ENCODE assay signal across 10 cellular contexts in the genomic region with DNA sequence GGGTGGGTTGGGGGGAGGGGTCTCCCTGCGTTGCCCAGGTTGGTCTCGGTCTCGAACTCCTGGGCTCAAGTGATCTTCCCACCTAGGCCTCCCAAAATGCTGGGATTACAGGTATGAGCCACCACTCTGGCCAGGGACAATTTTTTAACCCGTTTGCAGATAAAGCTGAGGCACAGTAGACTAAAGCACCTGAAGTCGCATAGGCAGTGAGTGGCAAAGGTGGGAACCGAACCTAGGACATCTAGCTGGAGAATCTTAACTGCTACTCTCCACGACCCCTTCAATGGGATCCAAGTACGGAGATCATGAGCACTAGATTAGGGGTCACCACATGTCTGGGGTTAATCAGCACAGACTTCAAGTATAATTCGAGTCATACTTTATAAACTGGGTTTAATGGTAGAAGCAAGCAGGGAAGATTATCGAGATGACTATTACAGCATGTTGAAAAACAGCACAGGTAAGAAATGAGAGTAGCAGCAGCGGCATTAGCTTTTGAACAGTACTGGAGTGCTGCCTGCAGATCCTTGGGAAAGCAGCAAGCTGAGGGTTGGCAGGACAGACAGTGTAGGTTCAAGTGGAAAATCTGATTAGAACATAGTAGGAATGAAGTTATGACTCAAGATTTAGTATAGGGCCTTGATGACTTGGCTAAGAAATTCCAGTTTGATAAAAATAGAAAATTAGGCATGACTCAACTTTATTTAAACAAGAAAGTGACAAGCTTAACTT. TPM values are rescaled to one million over a fixed set of nuclear protein-coding genes. Genes with fewer than 3 reads are reported as not detected.
A peak's percentile ranks its signal among the peaks of the same experiment; 100 is the strongest.
DNase-seq lines count a peak whose midpoint lies in the region; ATAC-seq and TF ChIP-seq lines count a peak whose summit lies in the region.
"Had no signal": no experiment of that assay in that cellular context is flagged by ENCODE, and none has a peak within 500 bp of the region (broad histone marks: within the 10 kb centered on the region; RNA-seq: fewer than 3 reads in every experiment).

No MANE protein-coding gene starts in this region.

- H3K27ac Mint-ChIP-seq in GM23338, result no peak overlapping the region
- H3K27ac Mint-ChIP-seq: IgD-negative memory B cell had no signal

- no peaks in the 10 kb centered on the region for H3K36me3 Mint-ChIP-seq in GM23338 (ENCODE audit: low read depth)
- H3K36me3 Mint-ChIP-seq: natural killer cell treated with Interleukin-12 subunit alpha and Interleukin-12 subunit beta and Interleukin-15 and Interleukin-18, amount 100 ng/mL, for 72 hours had no signal

- peaks cover 7% of the 10 kb centered on the region for H3K36me3 ChIP-seq in SJSA1
- H3K36me3 ChIP-seq in smooth muscle cell (ENCODE audit: low read depth), result peaks cover 11% of the 10 kb centered on the region
- H3K36me3 ChIP-seq in GM23338 (ENCODE audit: insufficient read depth), result no peaks in the 10 kb centered on the region

- H3K9me3 ChIP-seq in SJSA1 (replicated peaks) (no peaks in the 10 kb centered on the region), smooth muscle cell (replicated peaks; ENCODE audit: low read depth) (no peaks in the 10 kb centered on the region)

- WGBS in smooth muscle cell (ENCODE audit: low lambda C conversion rate), result 83% methylated on average over 11 of the region's 11 CpGs

- no peaks in the 10 kb centered on the region; the same call in 2 of the 3 replicates for H3K9me3 Mint-ChIP-seq in GM23338
- H3K9me3 Mint-ChIP-seq: IgD-negative memory B cell; natural killer cell treated with Interleukin-12 subunit alpha and Interleukin-12 subunit beta and Interleukin-15 and Interleukin-18, amount 100 ng/mL, for 72 hours had no signal

- H3K4me1 Mint-ChIP-seq in GM23338, result peaks cover 16% of the 10 kb centered on the region

- peak; percentile 70 for DNase-seq in GM04503 (ENCODE audit: low read depth)
- DNase-seq in SJSA1 (ENCODE audit: low read depth in 1 of 2, low spot score in 2 of 2), result peak in 1 of 2 experiments; percentile 50
- DNase-seq in fibroblast of the conjunctiva (ENCODE audit: low read depth), result peak; percentile 67
- no peak for DNase-seq in smooth muscle cell (lab: John Stamatoyannopoulos, UW; ENCODE audit: unreplicated experiment)
- no peak for DNase-seq in HPDE6-E6E7 (ENCODE audit: extremely low spot score)
- no peak for DNase-seq in epidermal melanocyte (ENCODE audit: insufficient read length, low spot score)
- no peak for DNase-seq in GM23338 (ENCODE audit: low spot score)
- DNase-seq: NCI-H774 had no signal

- H3K79me2 ChIP-seq in smooth muscle cell (ENCODE audit: low read depth), result peaks cover 56% of the 10 kb centered on the region
- no peaks in the 10 kb centered on the region for H3K79me2 ChIP-seq in GM23338 (replicated peaks; ENCODE audit: insufficient read depth)

- H3K9me2 ChIP-seq in GM23338 (ENCODE audit: insufficient read depth), result no peaks in the 10 kb centered on the region

- no peak overlapping the region for H2AFZ ChIP-seq in smooth muscle cell (ENCODE audit: low read depth)
- H2AFZ ChIP-seq in GM23338, result no peak overlapping the region

- H3K9ac ChIP-seq in smooth muscle cell (ENCODE audit: low read depth), result no peak overlapping the region

- H3K4me2 ChIP-seq in smooth muscle cell (peak overlapping the region; percentile 41), GM23338 (no peak overlapping the region)

- H4K20me1 ChIP-seq in smooth muscle cell (ENCODE audit: low read depth), result peaks cover 6% of the 10 kb centered on the region
- no peaks in the 10 kb centered on the region for H4K20me1 ChIP-seq in GM23338 (replicated peaks; ENCODE audit: insufficient read depth)

- H3K27me3 ChIP-seq in SJSA1 (replicated peaks), result no peaks in the 10 kb centered on the region
- H3K27me3 ChIP-seq in smooth muscle cell (ENCODE audit: low read depth), result no peaks in the 10 kb centered on the region
- H3K27me3 ChIP-seq in GM23338 (ENCODE audit: insufficient read depth), result no peaks in the 10 kb centered on the region

- H3K27me3 Mint-ChIP-seq in GM23338 (ENCODE audit: insufficient read depth, low read depth, poor library complexity), result peaks cover 1% of the 10 kb centered on the region

- H3K27ac ChIP-seq in SJSA1 (peak overlapping the region; percentile 36), smooth muscle cell (ENCODE audit: low read depth) (peak overlapping the region; percentile 78), GM23338 (ENCODE audit: low read depth) (no peak overlapping the region)

- TF ChIP-seq CTCF in smooth muscle cell (IDR thresholded peaks at IDR 0.05; ENCODE audit: borderline replicate concordance, insufficient read depth, poor library complexity, severe bottlenecking) (no peak), GM23338 (conservative IDR thresholded peaks at IDR 0.05; ENCODE audit: low read depth in 2 of 2) (no peak)

- peaks cover 60% of the 10 kb centered on the region for H3K4me1 ChIP-seq in SJSA1 (replicated peaks)
- H3K4me1 ChIP-seq in smooth muscle cell (ENCODE audit: low read depth), result peaks cover 3% of the 10 kb centered on the region
- H3K4me1 ChIP-seq in GM23338 (ENCODE audit: insufficient read depth), result no peaks in the 10 kb centered on the region

- H3K4me3 Mint-ChIP-seq in GM23338, result no peak overlapping the region
- H3K4me3 Mint-ChIP-seq: IgD-negative memory B cell; natural killer cell treated with Interleukin-12 subunit alpha and Interleukin-12 subunit beta and Interleukin-15 and Interleukin-18, amount 100 ng/mL, for 72 hours had no signal

- no peak overlapping the region for H3K4me3 ChIP-seq in SJSA1
- no peak overlapping the region for H3K4me3 ChIP-seq in smooth muscle cell
- no peak overlapping the region for H3K4me3 ChIP-seq in GM23338

- no peaks in the 10 kb centered on the region for H3F3A ChIP-seq in smooth muscle cell (ENCODE audit: low read depth)
- H3F3A ChIP-seq in GM23338 (replicated peaks; ENCODE audit: low read depth), result no peaks in the 10 kb centered on the region

- no peak for ATAC-seq in GM23338
- ATAC-seq: natural killer cell treated with Interleukin-12 subunit alpha and Interleukin-12 subunit beta and Interleukin-15 and Interleukin-18, amount 100 ng/mL, for 72 hours had no signal

TF ChIP-seq in GM23338, 12 proteins besides CTCF, POLR2A, EP300 and RAD21:
- TF ChIP-seq EZH2 (IDR thresholded peaks at IDR 0.05; ENCODE audit: low read depth, unreplicated experiment) (no peak), JUNB (IDR thresholded peaks at IDR 0.05; ENCODE audit: unreplicated experiment) (no peak), POLR2AphosphoS5 (IDR thresholded peaks at IDR 0.05; ENCODE audit: low read depth) (no peak), STAT1 (IDR thresholded peaks at IDR 0.05; ENCODE audit: unreplicated experiment) (no peak), EZH2phosphoT487 (IDR thresholded peaks at IDR 0.05; ENCODE audit: unreplicated experiment) (no peak), NANOG (IDR thresholded peaks at IDR 0.05; ENCODE audit: borderline replicate concordance) (no peak), CREB1 (CRISPR knock-in tag; IDR thresholded peaks at IDR 0.05; ENCODE audit: low read depth) (no peak)
- TF ChIP-seq, protein P1, sequence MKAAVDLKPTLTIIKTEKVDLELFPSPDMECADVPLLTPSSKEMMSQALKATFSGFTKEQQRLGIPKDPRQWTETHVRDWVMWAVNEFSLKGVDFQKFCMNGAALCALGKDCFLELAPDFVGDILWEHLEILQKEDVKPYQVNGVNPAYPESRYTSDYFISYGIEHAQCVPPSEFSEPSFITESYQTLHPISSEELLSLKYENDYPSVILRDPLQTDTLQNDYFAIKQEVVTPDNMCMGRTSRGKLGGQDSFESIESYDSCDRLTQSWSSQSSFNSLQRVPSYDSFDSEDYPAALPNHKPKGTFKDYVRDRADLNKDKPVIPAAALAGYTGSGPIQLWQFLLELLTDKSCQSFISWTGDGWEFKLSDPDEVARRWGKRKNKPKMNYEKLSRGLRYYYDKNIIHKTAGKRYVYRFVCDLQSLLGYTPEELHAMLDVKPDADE (IDR thresholded peaks at IDR 0.05), result no peak
TF ChIP-seq in GM23338: peak in this region for 0.

RNA-seq across cellular contexts. Expression of a gene that starts 23.9 kb away (rescaled TPM):
- 63.9 and 65.3 TPM in 2 replicates for total RNA-seq in SJSA1 (2014; rRNA removed; shearing (Covaris generic))
- 217 and 229 TPM in 2 replicates for total RNA-seq in smooth muscle cell
- polyA plus RNA-seq in smooth muscle cell (130 and 196 TPM in 2 replicates), GM23338 (2016; fragmentation: Nextera tagmentation; extraction: Ambion mirVana) (2.7 and 4.3 TPM in 2 replicates)
- 7.1 and 10.4 TPM in 2 replicates for total RNA-seq in GM23338 (2014; rRNA removed; shearing (Covaris generic))

RNA-seq across cellular contexts. Expression of a gene that starts 55.6 kb away (rescaled TPM):
- 101 and 111 TPM in 2 replicates for total RNA-seq in SJSA1 (2014; rRNA removed; shearing (Covaris generic))
- 143 and 163 TPM in 2 replicates for total RNA-seq in smooth muscle cell
- 218 and 221 TPM in 2 replicates for polyA plus RNA-seq in smooth muscle cell
- total RNA-seq in GM23338 (2014; rRNA removed; shearing (Covaris generic)), result 150 and 184 TPM in 2 replicates
- 715 and 729 TPM in 2 replicates for polyA plus RNA-seq in GM23338 (2016; fragmentation: Nextera tagmentation; extraction: Ambion mirVana)

Comparison
In these comparisons a context has a peak if more than half of its experiments do, and no peak if none do; other contexts are left out.
1. DNase-seq: peak in GM04503 (single experiment) and fibroblast of the conjunctiva (single experiment); none in smooth muscle cell (single experiment), HPDE6-E6E7 (single experiment), epidermal melanocyte (single experiment) and GM23338 (single experiment).